Comparison of ENCODE assay signal across 28 cellular contexts in the genomic region with DNA sequence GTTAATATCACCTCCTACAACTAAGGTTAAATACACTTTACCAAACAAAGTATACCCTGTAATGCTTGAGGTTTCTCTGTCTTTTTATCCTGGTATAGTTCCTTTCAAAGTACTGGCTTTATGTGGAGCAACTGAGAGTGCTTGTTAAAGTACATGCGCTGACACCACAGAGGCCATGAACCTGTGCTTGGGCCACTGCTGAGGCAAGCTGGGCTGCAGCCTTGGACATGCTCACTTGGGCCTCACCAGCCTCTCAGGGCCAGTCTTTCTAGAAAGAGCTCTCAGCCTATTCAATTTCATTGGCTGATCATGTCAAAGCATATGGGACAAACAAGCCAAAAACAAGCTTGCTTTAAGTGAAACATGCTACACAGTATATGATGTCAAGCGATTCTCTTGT.
A peak's percentile ranks its signal among the peaks of the same experiment; 100 is the strongest.
DNase-seq lines count a peak whose midpoint lies in the region; ATAC-seq, FAIRE-seq and TF ChIP-seq lines count a peak whose summit lies in the region.
"Had no signal": no experiment of that assay in that cellular context is flagged by ENCODE, and none has a peak within 500 bp of the region (broad histone marks: within the 10 kb centered on the region; RNA-seq: fewer than 3 reads in every experiment).

No MANE protein-coding gene starts in this region.

- H2AFZ ChIP-seq in K562 (ENCODE audit: low read depth, low read length), result no peak overlapping the region

- DNase-seq in HTR-8/SVneo (ENCODE audit: insufficient read length, low spot score), result no peak
- DNase-seq in K562 (ENCODE audit: extremely low read depth in 1 of 4, low spot score in 3 of 4), result no peak
- DNase-seq in nephron progenitor cell, result no peak
- no peak for DNase-seq in activated T-helper 1 cell treated with anti-CD3 and anti-CD28 coated beads, Interleukin-12 subunit alpha, Interleukin-12 subunit beta, Interleukin-2, Interleukin-4 antibody, amounts not matched to agents 30 ng/mL and 10 ng/mL and 1 ng/mL, durations not matched to agents 14 hours and 24 hours and 36 hours (ENCODE audit: low spot score)
- DNase-seq in GM19238 (ENCODE audit: insufficient read length, low spot score), result no peak
- DNase-seq in RKO (ENCODE audit: low spot score), result no peak
- no peak for DNase-seq in stimulated activated naive CD8-positive, alpha-beta T cell treated with anti-CD3 and anti-CD28 coated beads, Interleukin-15, amount 100 ng/mL, for 72 hours
- DNase-seq: 8988T; ACHN; BE2C; C1 segment of cervical spinal cord; CD4-positive, alpha-beta memory T cell; CD4-positive, CD25-positive, alpha-beta regulatory T cell; CD8-positive, alpha-beta memory T cell; COR-L47; DMS 273 treated with DMSO at 0.1 percent for 48 hours; DMS153; DMS53; DMS79; DND-41; EL; GDM1 had no signal

- no peaks in the 10 kb centered on the region for H3K9me3 Mint-ChIP-seq in nephron progenitor cell
- no peaks in the 10 kb centered on the region for H3K9me3 Mint-ChIP-seq in activated T-helper 1 cell treated with anti-CD3 and anti-CD28 coated beads, Interleukin-12 subunit alpha, Interleukin-12 subunit beta, Interleukin-2, Interleukin-4 antibody, amounts not matched to agents 30 ng/mL and 10 ng/mL and 1 ng/mL, durations not matched to agents 14 hours and 24 hours and 36 hours
- no peaks in the 10 kb centered on the region for H3K9me3 Mint-ChIP-seq in stimulated activated naive CD8-positive, alpha-beta T cell treated with anti-CD3 and anti-CD28 coated beads, Interleukin-15, amount 100 ng/mL, for 72 hours
- H3K9me3 Mint-ChIP-seq: CD14-positive monocyte; CD4-positive, alpha-beta memory T cell; CD4-positive, CD25-positive, alpha-beta regulatory T cell had no signal

- H4K20me1 ChIP-seq in K562 (replicated peaks; ENCODE audit: control insufficient read depth, insufficient read depth, low read length), result no peaks in the 10 kb centered on the region
- H4K20me1 ChIP-seq: BLaER1 had no signal

- no peak overlapping the region for H3K4me3 Mint-ChIP-seq in nephron progenitor cell
- no peak overlapping the region for H3K4me3 Mint-ChIP-seq in activated T-helper 1 cell treated with anti-CD3 and anti-CD28 coated beads, Interleukin-12 subunit alpha, Interleukin-12 subunit beta, Interleukin-2, Interleukin-4 antibody, amounts not matched to agents 30 ng/mL and 10 ng/mL and 1 ng/mL, durations not matched to agents 14 hours and 24 hours and 36 hours
- H3K4me3 Mint-ChIP-seq in stimulated activated naive CD8-positive, alpha-beta T cell treated with anti-CD3 and anti-CD28 coated beads, Interleukin-15, amount 100 ng/mL, for 72 hours, result no peak overlapping the region
- H3K4me3 Mint-ChIP-seq: CD14-positive monocyte; CD4-positive, alpha-beta memory T cell; CD4-positive, CD25-positive, alpha-beta regulatory T cell; CD8-positive, alpha-beta memory T cell had no signal

- no TSS peak for BruUV-seq in K562 (replicated peaks; lab: Mats Ljungman, UMichigan)

- H3K36me3 Mint-ChIP-seq in nephron progenitor cell (ENCODE audit: low read depth), result peaks cover 5% of the 10 kb centered on the region
- peaks cover 3% of the 10 kb centered on the region for H3K36me3 Mint-ChIP-seq in activated T-helper 1 cell treated with anti-CD3 and anti-CD28 coated beads, Interleukin-12 subunit alpha, Interleukin-12 subunit beta, Interleukin-2, Interleukin-4 antibody, amounts not matched to agents 30 ng/mL and 10 ng/mL and 1 ng/mL, durations not matched to agents 14 hours and 24 hours and 36 hours (ENCODE audit: low read depth)

- H3K27me3 ChIP-seq in K562 (ENCODE audit: control insufficient read depth in 2 of 2, insufficient read depth in 2 of 2, low read length in 2 of 2), result no peaks in the 10 kb centered on the region
- H3K27me3 ChIP-seq: BE2C, BLaER1 had no signal

- peak; percentile 54 for ATAC-seq in K562
- no peak for ATAC-seq in stimulated activated naive CD8-positive, alpha-beta T cell treated with anti-CD3 and anti-CD28 coated beads, Interleukin-15, amount 100 ng/mL, for 72 hours
- ATAC-seq: GM12878 had no signal

- no peak for TF ChIP-seq EP300 in K562 (IDR thresholded peaks at IDR 0.05; ENCODE audit: low read length)

- H3K9me1 ChIP-seq in K562 (ENCODE audit: control insufficient read depth, insufficient read depth, low read length), result peaks cover 4% of the 10 kb centered on the region

- no peaks in the 10 kb centered on the region for H3K79me2 ChIP-seq in K562 (ENCODE audit: control insufficient read depth, insufficient read depth, low read length)

- CTCF ChIA-PET in K562 (lab: Yijun Ruan, JAX; ENCODE audit: low intra/inter-chr PET ratio), result no interaction called here

- H3K9me3 ChIP-seq in K562 (replicated peaks; ENCODE audit: control insufficient read depth, insufficient read depth, low read depth, low read length), result no peaks in the 10 kb centered on the region
- H3K9me3 ChIP-seq: BE2C, BLaER1 had no signal

- H3K27ac Mint-ChIP-seq in nephron progenitor cell, result peak overlapping the region; percentile 75
- no peak overlapping the region for H3K27ac Mint-ChIP-seq in activated T-helper 1 cell treated with anti-CD3 and anti-CD28 coated beads, Interleukin-12 subunit alpha, Interleukin-12 subunit beta, Interleukin-2, Interleukin-4 antibody, amounts not matched to agents 30 ng/mL and 10 ng/mL and 1 ng/mL, durations not matched to agents 14 hours and 24 hours and 36 hours
- H3K27ac Mint-ChIP-seq in stimulated activated naive CD8-positive, alpha-beta T cell treated with anti-CD3 and anti-CD28 coated beads, Interleukin-15, amount 100 ng/mL, for 72 hours, result no peak overlapping the region

- intact Hi-C loops in K562 (cut with micrococcal nuclease), result no loop called here
- intact Hi-C loops in activated T-helper 1 cell treated with anti-CD3 and anti-CD28 coated beads, Interleukin-12 subunit alpha, Interleukin-12 subunit beta, Interleukin-2, Interleukin-4 antibody, amounts not matched to agents 30 ng/mL and 10 ng/mL and 1 ng/mL, durations not matched to agents 14 hours and 24 hours and 36 hours (cut with micrococcal nuclease), result no loop called here

- no peaks in the 10 kb centered on the region for H3K4me1 ChIP-seq in K562 (replicated peaks in 1 of 2; ENCODE audit: control insufficient read depth in 2 of 2, insufficient read depth in 2 of 2, low read length in 2 of 2)
- H3K4me1 ChIP-seq: BE2C, BLaER1 had no signal

- H3K27me3 Mint-ChIP-seq in nephron progenitor cell (ENCODE audit: low read depth, poor library complexity), result no peaks in the 10 kb centered on the region
- no peaks in the 10 kb centered on the region for H3K27me3 Mint-ChIP-seq in activated T-helper 1 cell treated with anti-CD3 and anti-CD28 coated beads, Interleukin-12 subunit alpha, Interleukin-12 subunit beta, Interleukin-2, Interleukin-4 antibody, amounts not matched to agents 30 ng/mL and 10 ng/mL and 1 ng/mL, durations not matched to agents 14 hours and 24 hours and 36 hours (ENCODE audit: insufficient read depth)
- H3K27me3 Mint-ChIP-seq in stimulated activated naive CD8-positive, alpha-beta T cell treated with anti-CD3 and anti-CD28 coated beads, Interleukin-15, amount 100 ng/mL, for 72 hours, result no peaks in the 10 kb centered on the region
- H3K27me3 Mint-ChIP-seq: CD4-positive, alpha-beta memory T cell; CD4-positive, CD25-positive, alpha-beta regulatory T cell; CD8-positive, alpha-beta memory T cell had no signal

- H3K4me2 ChIP-seq in K562 (ENCODE audit: insufficient read depth, low read length), result no peak overlapping the region
- H3K4me2 ChIP-seq: BLaER1 had no signal

- no peak overlapping the region for H3K9ac ChIP-seq in K562 (ENCODE audit: insufficient read depth in 1 of 2, low read depth in 2 of 2, low read length in 2 of 2)
- H3K9ac ChIP-seq: BLaER1 had no signal

- no peak for TF ChIP-seq RAD21 in K562 (CRISPR knock-in tag; conservative IDR thresholded peaks at IDR 0.05 in 1 of 2, IDR thresholded peaks at IDR 0.05 in 1 of 2)

- FAIRE-seq in HTR-8/SVneo (lab: Jason Lieb, UNC) (peak; percentile 4), K562 (lab: Jason Lieb, UNC) (no peak)
- FAIRE-seq: A204.1, GM12878, GM12892, GM18507 had no signal

- no peak for TF ChIP-seq CTCF in K562 (IDR thresholded peaks at IDR 0.05 in 2 of 3, conservative IDR thresholded peaks at IDR 0.05 in 1 of 3; ENCODE audit: insufficient read depth in 2 of 3, low read depth in 1 of 3, low read length in 3 of 3)
- no peak for TF ChIP-seq CTCF in nephron progenitor cell (IDR thresholded peaks at IDR 0.05)

- in situ Hi-C loops in K562 (cut with MboI), result no loop called here

- no peak overlapping the region for H3K4me3 ChIP-seq in K562
- H3K4me3 ChIP-seq: BLaER1, GM12878 had no signal

- peaks cover 8% of the 10 kb centered on the region for H3K4me1 Mint-ChIP-seq in nephron progenitor cell
- no peaks in the 10 kb centered on the region for H3K4me1 Mint-ChIP-seq in activated T-helper 1 cell treated with anti-CD3 and anti-CD28 coated beads, Interleukin-12 subunit alpha, Interleukin-12 subunit beta, Interleukin-2, Interleukin-4 antibody, amounts not matched to agents 30 ng/mL and 10 ng/mL and 1 ng/mL, durations not matched to agents 14 hours and 24 hours and 36 hours (ENCODE audit: low read depth)
- no peaks in the 10 kb centered on the region for H3K4me1 Mint-ChIP-seq in stimulated activated naive CD8-positive, alpha-beta T cell treated with anti-CD3 and anti-CD28 coated beads, Interleukin-15, amount 100 ng/mL, for 72 hours
- H3K4me1 Mint-ChIP-seq: CD4-positive, alpha-beta memory T cell; CD8-positive, alpha-beta memory T cell had no signal

- TF ChIP-seq POLR2A in K562 (conservative IDR thresholded peaks at IDR 0.05), result no peak

- POLR2A ChIA-PET in K562 (lab: Yijun Ruan, JAX), result interaction anchor here (1.1 kb wide), 1 partner anchor 12 kb away, joined by 3 read pairs; no protein-coding TSS in a partner anchor

- WGBS in K562 (ENCODE audit: insufficient coverage, low coverage, missing lambda C conversion rate), result 87% methylated on average over 2 of the region's 2 CpGs

- peaks cover 13% of the 10 kb centered on the region; the same call in 1 of the 3 replicates for H3K36me3 ChIP-seq in K562 (ENCODE audit: control insufficient read depth, insufficient read depth, low read length)

- H3K27ac ChIP-seq in K562 (ENCODE audit: extremely low read depth, low read depth, low read length), result no peak overlapping the region
- H3K27ac ChIP-seq: BLaER1 had no signal

TF ChIP-seq in K562, 482 proteins besides CTCF, POLR2A, EP300 and RAD21:
- 0 out of 4 replicates have a peak, but pooled peaks of 1 of the 2 experiments have one; percentile 26 for TF ChIP-seq NRF1 (conservative IDR thresholded peaks at IDR 0.05 in 1 of 2, IDR thresholded peaks at IDR 0.05 in 1 of 2)
- no peak for TF ChIP-seq ZNF174 (CRISPR knock-in tag; IDR thresholded peaks at IDR 0.05)
